ENCODE assay signal across 17 cellular contexts in the genomic region with DNA sequence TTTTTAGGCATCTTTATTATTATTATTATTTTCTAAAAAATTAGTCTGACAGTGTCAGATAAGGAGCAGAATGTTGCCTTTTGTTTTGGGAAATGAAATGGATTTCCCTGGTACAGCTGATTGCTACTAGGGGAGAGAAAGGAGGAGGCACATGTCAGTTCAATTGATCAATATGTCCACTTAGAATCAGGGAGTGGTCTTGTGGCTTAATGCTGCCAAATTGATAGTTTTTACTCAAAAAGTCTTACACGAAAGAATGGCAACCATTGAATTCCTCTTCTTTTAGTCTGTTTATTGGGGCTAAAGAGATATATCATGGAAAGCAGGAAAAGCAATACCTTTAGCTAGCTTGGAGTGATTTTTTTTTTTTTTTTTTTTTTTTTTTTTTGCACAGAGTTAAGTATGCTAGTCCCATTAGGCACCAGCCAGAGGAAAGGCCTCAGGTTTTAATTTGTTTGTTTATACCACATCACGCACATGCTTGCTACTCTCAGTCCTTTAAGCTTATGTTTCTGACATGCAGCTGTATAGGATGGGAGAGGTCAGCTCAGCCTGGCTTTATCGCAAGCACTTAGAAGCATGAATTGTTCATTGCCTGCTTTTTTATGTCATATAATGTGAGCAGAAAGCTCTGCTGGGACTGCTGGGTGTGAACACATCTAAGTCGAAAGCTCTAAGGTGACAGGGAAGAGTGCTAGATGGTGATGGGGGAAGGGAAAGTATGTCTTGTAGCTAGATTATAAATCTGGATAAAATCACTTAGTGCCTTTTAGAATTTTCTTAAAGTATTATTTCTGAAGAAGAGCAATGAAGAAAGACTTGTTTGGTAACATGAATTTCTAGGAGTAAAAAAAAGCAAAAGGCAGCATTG. TPM values are rescaled to one million over a fixed set of nuclear protein-coding genes. Genes with fewer than 3 reads are reported as not detected.
DNase-seq lines count a peak whose midpoint lies in the region; ATAC-seq and TF ChIP-seq lines count a peak whose summit lies in the region.
"Had no signal": no experiment of that assay in that cellular context is flagged by ENCODE, and none has a peak within 500 bp of the region (broad histone marks: within the 10 kb centered on the region; RNA-seq: fewer than 3 reads in every experiment).

No MANE protein-coding gene starts in this region.

- H2AFZ ChIP-seq in mesenchymal stem cell (ENCODE audit: low read depth, low read length), result no peak overlapping the region

- peaks cover 28% of the 10 kb centered on the region for H3K4me1 Mint-ChIP-seq in type B pancreatic cell (ENCODE audit: unreplicated experiment)
- H3K4me1 Mint-ChIP-seq: T-helper 17 cell had no signal

- H3K36me3 Mint-ChIP-seq in type B pancreatic cell, result no peaks in the 10 kb centered on the region

- no peak overlapping the region for H3K18ac ChIP-seq in mesenchymal stem cell (ENCODE audit: low read depth in 1 of 2, low read length in 2 of 2)

- H3K14ac ChIP-seq in mesenchymal stem cell (ENCODE audit: low read length in 2 of 2), result no peak overlapping the region

- ATAC-seq in SK-N-SH treated with all-trans-retinoic acid at 6 μM for 48 hours (peak; percentile 41), HG03159 (IDR thresholded peaks at IDR 0.05; ENCODE audit: unreplicated experiment) (no peak)
- ATAC-seq: activated CD4-positive, CD25-positive, alpha-beta regulatory T cell treated with anti-CD3 and anti-CD28 coated beads, Interleukin-2, amount 50 U/mL, for 24 hours; T-helper 17 cell had no signal

- no peaks in the 10 kb centered on the region for H3K27me3 ChIP-seq in mesenchymal stem cell (ENCODE audit: control insufficient read depth in 1 of 2, insufficient read depth in 1 of 2, low read length in 2 of 2)
- H3K27me3 ChIP-seq: spleen had no signal

- H3K36me3 ChIP-seq in mesenchymal stem cell (ENCODE audit: control insufficient read depth in 1 of 2, insufficient read depth in 2 of 2, low read depth in 1 of 2, low read length in 2 of 2), result no peaks in the 10 kb centered on the region
- H3K36me3 ChIP-seq: spleen had no signal

- H3K9me3 Mint-ChIP-seq in type B pancreatic cell, result peaks cover 5% of the 10 kb centered on the region

- peak overlapping the region; percentile 88 for H3K27ac Mint-ChIP-seq in type B pancreatic cell
- H3K27ac Mint-ChIP-seq: T-helper 17 cell had no signal

- no peak overlapping the region for H2BK120ac ChIP-seq in mesenchymal stem cell (ENCODE audit: low read depth, low read length)

- 62% methylated on average over 4 of the region's 4 CpGs for WGBS in mesenchymal stem cell

- no peak overlapping the region for H3K9ac ChIP-seq in mesenchymal stem cell (ENCODE audit: low read length)

- H3K4ac ChIP-seq in mesenchymal stem cell (ENCODE audit: low read depth in 1 of 2, low read length in 2 of 2), result no peak overlapping the region

- H4K8ac ChIP-seq in mesenchymal stem cell (ENCODE audit: low read length), result no peak overlapping the region

- H3K27ac ChIP-seq in mesenchymal stem cell (ENCODE audit: low read length, poor library complexity, severe bottlenecking), result no peak overlapping the region
- H3K27ac ChIP-seq: HL-60, spleen had no signal

- no peak overlapping the region for H2BK15ac ChIP-seq in mesenchymal stem cell (ENCODE audit: low read depth, poor library complexity, severe bottlenecking)

- no peak overlapping the region for H3K4me2 ChIP-seq in mesenchymal stem cell (ENCODE audit: low read length, poor library complexity, severe bottlenecking)

- H2BK12ac ChIP-seq in mesenchymal stem cell (ENCODE audit: low read length in 2 of 2), result no peak overlapping the region

- H3K4me3 ChIP-seq in mesenchymal stem cell (ENCODE audit: insufficient read depth in 1 of 2, low read depth in 1 of 2, low read length in 2 of 2), result no peak overlapping the region
- H3K4me3 ChIP-seq: spleen had no signal

- no peaks in the 10 kb centered on the region for H3K79me1 ChIP-seq in mesenchymal stem cell (replicated peaks; ENCODE audit: low read length, poor library complexity, severe bottlenecking)

- H3K9me3 ChIP-seq in mesenchymal stem cell (ENCODE audit: control insufficient read depth, low read length), result no peaks in the 10 kb centered on the region

- H3K4me1 ChIP-seq in mesenchymal stem cell (ENCODE audit: control insufficient read depth, insufficient read depth, low read depth, low read length), result peaks cover 1% of the 10 kb centered on the region
- H3K4me1 ChIP-seq: spleen had no signal

- DNase-seq in NCI-H510A treated with DMSO at 0.1 percent for 48 hours (lab: John Stamatoyannopoulos, UW) (peak; percentile 48), NCI-H510A (lab: John Stamatoyannopoulos, UW) (no peak), mesenchymal stem cell (peak; percentile 45), type B pancreatic cell (ENCODE audit: extremely low spot score, unreplicated experiment) (no peak), NCI-H1694 treated with DMSO at 0.1 percent for 48 hours (lab: John Stamatoyannopoulos, UW) (no peak), GM20000 (ENCODE audit: low spot score) (no peak)
- DNase-seq: activated T-cell treated with anti-CD3 and anti-CD28 coated beads, Interleukin-2, amount 50 U/mL, for 1 hour; Calu3; effector CD4-positive, alpha-beta T cell; Karpas-422; NCI-H446 treated with DMSO at 0.1 percent for 48 hours; spleen; T-helper 17 cell had no signal

- peak overlapping the region; percentile 27 for H3K4me3 Mint-ChIP-seq in type B pancreatic cell
- H3K4me3 Mint-ChIP-seq: T-helper 17 cell had no signal

- TF ChIP-seq CTCF in type B pancreatic cell (conservative IDR thresholded peaks at IDR 0.05) (no peak), GM20000 (IDR thresholded peaks at IDR 0.05; ENCODE audit: extremely low read depth, missing control alignments) (no peak)

- no peaks in the 10 kb centered on the region for H3K27me3 Mint-ChIP-seq in type B pancreatic cell
- H3K27me3 Mint-ChIP-seq: T-helper 17 cell had no signal

- no peak overlapping the region for H2BK5ac ChIP-seq in mesenchymal stem cell (ENCODE audit: low read depth, low read length, poor library complexity, severe bottlenecking)

- no peak overlapping the region for H4K91ac ChIP-seq in mesenchymal stem cell (ENCODE audit: low read length)

- H2AK5ac ChIP-seq in mesenchymal stem cell (ENCODE audit: low read length, severe bottlenecking), result no peak overlapping the region

- no peak overlapping the region for H3K23ac ChIP-seq in mesenchymal stem cell (ENCODE audit: low read length in 2 of 2)

TF ChIP-seq in SK-N-SH treated with all-trans-retinoic acid at 6 μM for 48 hours, 23 proteins besides CTCF, POLR2A, EP300 and RAD21:
- TF ChIP-seq, protein P1, sequence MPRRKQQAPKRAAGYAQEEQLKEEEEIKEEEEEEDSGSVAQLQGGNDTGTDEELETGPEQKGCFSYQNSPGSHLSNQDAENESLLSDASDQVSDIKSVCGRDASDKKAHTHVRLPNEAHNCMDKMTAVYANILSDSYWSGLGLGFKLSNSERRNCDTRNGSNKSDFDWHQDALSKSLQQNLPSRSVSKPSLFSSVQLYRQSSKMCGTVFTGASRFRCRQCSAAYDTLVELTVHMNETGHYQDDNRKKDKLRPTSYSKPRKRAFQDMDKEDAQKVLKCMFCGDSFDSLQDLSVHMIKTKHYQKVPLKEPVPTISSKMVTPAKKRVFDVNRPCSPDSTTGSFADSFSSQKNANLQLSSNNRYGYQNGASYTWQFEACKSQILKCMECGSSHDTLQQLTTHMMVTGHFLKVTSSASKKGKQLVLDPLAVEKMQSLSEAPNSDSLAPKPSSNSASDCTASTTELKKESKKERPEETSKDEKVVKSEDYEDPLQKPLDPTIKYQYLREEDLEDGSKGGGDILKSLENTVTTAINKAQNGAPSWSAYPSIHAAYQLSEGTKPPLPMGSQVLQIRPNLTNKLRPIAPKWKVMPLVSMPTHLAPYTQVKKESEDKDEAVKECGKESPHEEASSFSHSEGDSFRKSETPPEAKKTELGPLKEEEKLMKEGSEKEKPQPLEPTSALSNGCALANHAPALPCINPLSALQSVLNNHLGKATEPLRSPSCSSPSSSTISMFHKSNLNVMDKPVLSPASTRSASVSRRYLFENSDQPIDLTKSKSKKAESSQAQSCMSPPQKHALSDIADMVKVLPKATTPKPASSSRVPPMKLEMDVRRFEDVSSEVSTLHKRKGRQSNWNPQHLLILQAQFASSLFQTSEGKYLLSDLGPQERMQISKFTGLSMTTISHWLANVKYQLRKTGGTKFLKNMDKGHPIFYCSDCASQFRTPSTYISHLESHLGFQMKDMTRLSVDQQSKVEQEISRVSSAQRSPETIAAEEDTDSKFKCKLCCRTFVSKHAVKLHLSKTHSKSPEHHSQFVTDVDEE (CRISPR knock-in tag; IDR thresholded peaks at IDR 0.05), result no peak
- TF ChIP-seq GLIS3 (CRISPR knock-in tag; IDR thresholded peaks at IDR 0.05), result no peak
- TF ChIP-seq, protein P2, sequence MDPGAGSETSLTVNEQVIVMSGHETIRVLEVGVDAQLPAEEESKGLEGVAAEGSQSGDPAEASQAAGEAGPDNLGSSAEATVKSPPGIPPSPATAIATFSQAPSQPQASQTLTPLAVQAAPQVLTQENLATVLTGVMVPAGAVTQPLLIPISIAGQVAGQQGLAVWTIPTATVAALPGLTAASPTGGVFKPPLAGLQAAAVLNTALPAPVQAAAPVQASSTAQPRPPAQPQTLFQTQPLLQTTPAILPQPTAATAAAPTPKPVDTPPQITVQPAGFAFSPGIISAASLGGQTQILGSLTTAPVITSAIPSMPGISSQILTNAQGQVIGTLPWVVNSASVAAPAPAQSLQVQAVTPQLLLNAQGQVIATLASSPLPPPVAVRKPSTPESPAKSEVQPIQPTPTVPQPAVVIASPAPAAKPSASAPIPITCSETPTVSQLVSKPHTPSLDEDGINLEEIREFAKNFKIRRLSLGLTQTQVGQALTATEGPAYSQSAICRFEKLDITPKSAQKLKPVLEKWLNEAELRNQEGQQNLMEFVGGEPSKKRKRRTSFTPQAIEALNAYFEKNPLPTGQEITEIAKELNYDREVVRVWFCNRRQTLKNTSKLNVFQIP (CRISPR knock-in tag; IDR thresholded peaks at IDR 0.05; ENCODE audit: borderline replicate concordance, low read depth), result no peak
- no peak for TF ChIP-seq ISL1 (CRISPR knock-in tag; IDR thresholded peaks at IDR 0.05)
- TF ChIP-seq ZFP3 (CRISPR knock-in tag; IDR thresholded peaks at IDR 0.05), result no peak
- TF ChIP-seq, protein P3, sequence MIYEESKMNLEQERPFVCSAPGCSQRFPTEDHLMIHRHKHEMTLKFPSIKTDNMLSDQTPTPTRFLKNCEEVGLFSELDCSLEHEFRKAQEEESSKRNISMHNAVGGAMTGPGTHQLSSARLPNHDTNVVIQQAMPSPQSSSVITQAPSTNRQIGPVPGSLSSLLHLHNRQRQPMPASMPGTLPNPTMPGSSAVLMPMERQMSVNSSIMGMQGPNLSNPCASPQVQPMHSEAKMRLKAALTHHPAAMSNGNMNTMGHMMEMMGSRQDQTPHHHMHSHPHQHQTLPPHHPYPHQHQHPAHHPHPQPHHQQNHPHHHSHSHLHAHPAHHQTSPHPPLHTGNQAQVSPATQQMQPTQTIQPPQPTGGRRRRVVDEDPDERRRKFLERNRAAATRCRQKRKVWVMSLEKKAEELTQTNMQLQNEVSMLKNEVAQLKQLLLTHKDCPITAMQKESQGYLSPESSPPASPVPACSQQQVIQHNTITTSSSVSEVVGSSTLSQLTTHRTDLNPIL (CRISPR knock-in tag; IDR thresholded peaks at IDR 0.05; ENCODE audit: low read depth), result no peak
- no peak for TF ChIP-seq SNAI2 (CRISPR knock-in tag; IDR thresholded peaks at IDR 0.05)

RNA-seq across cellular contexts. Expression of gene AKAP6, which starts 1.5 kb away (rescaled TPM):
- polyA plus RNA-seq in mesenchymal stem cell (2013, experiment 1 of 2), result 1.1 TPM
- polyA plus RNA-seq in mesenchymal stem cell (2013, experiment 2 of 2), result 1.00 TPM
- total RNA-seq in type B pancreatic cell (ENCODE audit: low replicate concordance), result 4.7 and 5.5 TPM in 2 replicates

Comparison
In these comparisons a context has a peak if more than half of its experiments do, and no peak if none do; other contexts are left out.
1. DNase-seq: peak in NCI-H510A treated with DMSO at 0.1 percent for 48 hours (single experiment) and mesenchymal stem cell (single experiment); none in NCI-H510A (single experiment), type B pancreatic cell (single experiment), NCI-H1694 treated with DMSO at 0.1 percent for 48 hours (single experiment) and GM20000 (single experiment).